Comparison of ENCODE assay signal across 29 cellular contexts in the genomic region with DNA sequence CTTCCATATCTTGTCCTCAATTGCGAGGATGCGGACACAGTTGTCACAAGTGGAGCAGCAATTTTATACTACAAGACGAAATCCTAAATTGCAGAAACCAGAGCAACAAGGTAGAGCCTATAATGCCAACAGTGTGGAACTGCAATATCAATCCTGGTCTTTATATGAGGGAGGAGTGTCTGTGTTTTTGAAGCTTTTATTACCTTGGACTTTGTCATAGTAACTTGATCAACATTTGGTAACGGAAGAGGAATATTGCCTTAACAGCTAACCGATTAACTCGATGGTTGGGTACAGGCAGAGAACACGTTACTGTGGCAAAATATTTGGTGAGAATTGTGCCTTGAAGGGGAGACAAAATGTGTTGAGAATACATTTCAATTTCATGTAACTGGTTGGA.
"Had no signal": no experiment of that assay in that cellular context is flagged by ENCODE, and none has a peak within 500 bp of the region (broad histone marks: within the 10 kb centered on the region; RNA-seq: fewer than 3 reads in every experiment).

No MANE protein-coding gene starts in this region.

- H3K9ac ChIP-seq: neural progenitor cell had no signal

- H3K27me3 ChIP-seq: heart left ventricle, neural progenitor cell, ovary, spleen, suprapubic skin, tibial artery, uterus had no signal

- H3K36me3 Mint-ChIP-seq: immature natural killer cell; mesothelial cell of epicardium; neural progenitor cell; stimulated activated effector memory CD8-positive, alpha-beta T cell treated with anti-CD3 and anti-CD28 coated beads, Interleukin-12 subunit alpha, Interleukin-12 subunit beta, amount 100 ng/mL, for 72 hours; type B pancreatic cell had no signal

- H3K4me3 Mint-ChIP-seq: immature natural killer cell; mesothelial cell of epicardium; naive thymus-derived CD8-positive, alpha-beta T cell; nephron; neural progenitor cell; stimulated activated effector memory CD8-positive, alpha-beta T cell treated with anti-CD3 and anti-CD28 coated beads, Interleukin-12 subunit alpha, Interleukin-12 subunit beta, amount 100 ng/mL, for 72 hours; stimulated activated naive CD8-positive, alpha-beta T cell treated with anti-CD3 and anti-CD28 coated beads, Interleukin-15, Interleukin-2, amounts not matched to agents 100 ng/mL and 50 ng/mL, for 24 hours; type B pancreatic cell had no signal

- H3K4me1 ChIP-seq: heart left ventricle, left ventricle myocardium inferior, neural progenitor cell, prostate gland, spleen, suprapubic skin, tibial artery, uterus had no signal

- H3K9me3 Mint-ChIP-seq: neural progenitor cell; stimulated activated effector memory CD8-positive, alpha-beta T cell treated with anti-CD3 and anti-CD28 coated beads, Interleukin-12 subunit alpha, Interleukin-12 subunit beta, amount 100 ng/mL, for 72 hours; stimulated activated naive CD8-positive, alpha-beta T cell treated with anti-CD3 and anti-CD28 coated beads, Interleukin-15, Interleukin-2, amounts not matched to agents 100 ng/mL and 50 ng/mL, for 24 hours; type B pancreatic cell had no signal

- H3K27me3 Mint-ChIP-seq: type B pancreatic cell had no signal

- H3K27ac ChIP-seq: heart left ventricle, left ventricle myocardium inferior, neural progenitor cell, ovary, prostate gland, skin epidermis, spleen, suprapubic skin, thoracic aorta, tibial artery, uterus had no signal

- DNase-seq: heart left ventricle; hypothalamus; immature natural killer cell; kidney; left ventricle myocardium inferior; mesendoderm; naive thymus-derived CD8-positive, alpha-beta T cell; ovary; posterior cingulate gyrus; retina; right cardiac atrium; spleen; stimulated activated CD4-positive, alpha-beta T cell treated with anti-CD3 and anti-CD28 coated beads, Interleukin-4, amount 100 ng/mL, for 24 hours; stimulated activated naive CD4-positive, alpha-beta T cell; tibial artery; uterus had no signal

- FAIRE-seq: islet of Langerhans, kidney had no signal

- H3K27ac Mint-ChIP-seq: immature natural killer cell; mesothelial cell of epicardium; naive thymus-derived CD8-positive, alpha-beta T cell; nephron; neural progenitor cell; stimulated activated effector memory CD8-positive, alpha-beta T cell treated with anti-CD3 and anti-CD28 coated beads, Interleukin-12 subunit alpha, Interleukin-12 subunit beta, amount 100 ng/mL, for 72 hours; stimulated activated naive CD8-positive, alpha-beta T cell treated with anti-CD3 and anti-CD28 coated beads, Interleukin-15, Interleukin-2, amounts not matched to agents 100 ng/mL and 50 ng/mL, for 24 hours; type B pancreatic cell had no signal

- H3K4me1 Mint-ChIP-seq: immature natural killer cell; mesothelial cell of epicardium; nephron; neural progenitor cell; stimulated activated effector memory CD8-positive, alpha-beta T cell treated with anti-CD3 and anti-CD28 coated beads, Interleukin-12 subunit alpha, Interleukin-12 subunit beta, amount 100 ng/mL, for 72 hours had no signal

- H3K4me3 ChIP-seq: heart left ventricle, left ventricle myocardium inferior, lung, neural progenitor cell, ovary, prostate gland, skin epidermis, spleen, suprapubic skin, thoracic aorta, tibial artery, uterus had no signal

- H3K9me3 ChIP-seq: ovary, prostate gland, suprapubic skin, thoracic aorta, tibial artery, uterus had no signal

- H3K36me3 ChIP-seq: heart left ventricle, left ventricle myocardium inferior, neural progenitor cell, ovary, prostate gland, spleen, suprapubic skin, thoracic aorta, tibial artery, uterus had no signal

- ATAC-seq: heart left ventricle; naive thymus-derived CD8-positive, alpha-beta T cell; right cardiac atrium; sciatic nerve; stimulated activated effector memory CD8-positive, alpha-beta T cell treated with anti-CD3 and anti-CD28 coated beads, Interleukin-12 subunit alpha, Interleukin-12 subunit beta, amount 100 ng/mL, for 72 hours had no signal
